In the genomic region with DNA sequence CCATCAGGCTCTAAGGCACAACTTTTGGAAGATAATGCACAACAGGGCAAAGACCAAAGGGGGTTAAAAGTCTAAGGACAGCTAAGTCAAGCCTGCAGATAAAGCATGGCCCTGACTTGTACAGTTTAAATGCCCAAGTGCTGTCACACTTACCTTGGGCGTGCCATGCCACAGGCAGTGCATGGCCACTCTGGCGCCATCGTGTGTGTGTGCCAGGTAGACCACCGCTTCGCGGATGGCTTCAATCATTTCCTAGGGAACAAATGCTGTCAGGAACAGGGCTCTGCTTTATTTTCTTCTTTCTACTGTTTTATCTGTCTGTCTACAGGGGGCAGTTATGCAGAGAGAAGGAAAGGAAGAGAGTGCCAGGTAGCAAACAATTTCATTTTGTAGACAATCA, we compare ENCODE assay signal across 11 cellular contexts. TPM values are rescaled to one million over a fixed set of nuclear protein-coding genes. Genes with fewer than 3 reads are reported as not detected.
DNase-seq lines count a peak whose midpoint lies in the region; ATAC-seq and TF ChIP-seq lines count a peak whose summit lies in the region.
"Had no signal": no experiment of that assay in that cellular context is flagged by ENCODE, and none has a peak within 500 bp of the region (broad histone marks: within the 10 kb centered on the region; RNA-seq: fewer than 3 reads in every experiment).

No MANE protein-coding gene starts in this region.

- peaks cover 1% of the 10 kb centered on the region for H3K4me1 ChIP-seq in mesenchymal stem cell (ENCODE audit: control insufficient read depth, insufficient read depth, low read depth, low read length)

- TF ChIP-seq CTCF in C4-2B (conservative IDR thresholded peaks at IDR 0.05) (peak; percentile 25), brain microvascular endothelial cell (IDR thresholded peaks at IDR 0.05; ENCODE audit: low read depth, low read length, missing control alignments) (peak; percentile 55)

- peak overlapping the region; percentile 52 for H4K91ac ChIP-seq in mesenchymal stem cell (ENCODE audit: low read length)

- 97% methylated on average over 6 of the region's 6 CpGs for WGBS in mesenchymal stem cell

- CTCF ChIA-PET in HEK293T (lab: Yijun Ruan, JAX) = no interaction called here

- no peak overlapping the region for H2BK5ac ChIP-seq in mesenchymal stem cell (ENCODE audit: low read depth, low read length, poor library complexity, severe bottlenecking)

- H3K9ac ChIP-seq in mesenchymal stem cell (ENCODE audit: low read length) = no peak overlapping the region

- no peak overlapping the region for H2BK15ac ChIP-seq in mesenchymal stem cell (ENCODE audit: low read depth, poor library complexity, severe bottlenecking)

- H3K4me2 ChIP-seq in mesenchymal stem cell (ENCODE audit: low read length, poor library complexity, severe bottlenecking) = no peak overlapping the region

- no peak overlapping the region for H2AK5ac ChIP-seq in mesenchymal stem cell (ENCODE audit: low read length, severe bottlenecking)

- no peak overlapping the region for H3K4ac ChIP-seq in mesenchymal stem cell (ENCODE audit: low read depth in 1 of 2, low read length in 2 of 2)

- H2BK120ac ChIP-seq in mesenchymal stem cell (ENCODE audit: low read depth, low read length) = no peak overlapping the region

- H4K8ac ChIP-seq in mesenchymal stem cell (ENCODE audit: low read length) = peak overlapping the region; percentile 64

- H3K36me3 ChIP-seq in brain microvascular endothelial cell (replicated peaks) = peaks cover 26% of the 10 kb centered on the region
- H3K36me3 ChIP-seq in mesenchymal stem cell (ENCODE audit: control insufficient read depth in 1 of 2, insufficient read depth in 2 of 2, low read depth in 1 of 2, low read length in 2 of 2) = peaks cover 17 to 92% of the 10 kb centered on the region in 2 experiments

- H2AFZ ChIP-seq in mesenchymal stem cell (ENCODE audit: low read depth, low read length) = no peak overlapping the region

- no peak overlapping the region for H3K4me3 ChIP-seq in brain microvascular endothelial cell (ENCODE audit: low read depth, low read length)
- H3K4me3 ChIP-seq in mesenchymal stem cell (ENCODE audit: insufficient read depth in 1 of 2, low read depth in 1 of 2, low read length in 2 of 2) = no peak overlapping the region

- H3K14ac ChIP-seq in mesenchymal stem cell (ENCODE audit: low read length in 2 of 2) = no peak overlapping the region

- POLR2A ChIA-PET in HEK293T (lab: Yijun Ruan, JAX) = no interaction called here

- in situ Hi-C loops in brain microvascular endothelial cell (cut with HindIII; ENCODE audit: low pct_ligation_motif_present, low sequenced_read_pairs) = no loop called here

- peaks cover 12% of the 10 kb centered on the region for H3K79me1 ChIP-seq in mesenchymal stem cell (replicated peaks; ENCODE audit: low read length, poor library complexity, severe bottlenecking)

- H2BK12ac ChIP-seq in mesenchymal stem cell (ENCODE audit: low read length in 2 of 2) = no peak overlapping the region

- DNase-seq in HEK293T (ENCODE audit: extremely low spot score) (peak; percentile 5), brain microvascular endothelial cell (no peak), mesenchymal stem cell (no peak)
- no peak for DNase-seq in effector CD4-positive, alpha-beta T cell
- DNase-seq in activated CD8-positive, alpha-beta memory T cell treated with anti-CD3 and anti-CD28 coated beads, Interleukin-2, amount 50 U/mL, for 48 hours = no peak
- DNase-seq in activated CD4-positive, CD25-positive, alpha-beta regulatory T cell (lab: John Stamatoyannopoulos, UW) = no peak
- DNase-seq: NCI-H526 treated with DMSO at 0.1 percent for 48 hours, substantia nigra had no signal

- H3K18ac ChIP-seq in mesenchymal stem cell (ENCODE audit: low read depth in 1 of 2, low read length in 2 of 2) = no peak overlapping the region

- H3K9me3 ChIP-seq in mesenchymal stem cell (ENCODE audit: control insufficient read depth, low read length) = no peaks in the 10 kb centered on the region

- H3K27me3 ChIP-seq in brain microvascular endothelial cell (replicated peaks) (no peaks in the 10 kb centered on the region), mesenchymal stem cell (ENCODE audit: control insufficient read depth in 1 of 2, insufficient read depth in 1 of 2, low read length in 2 of 2) (no peaks in the 10 kb centered on the region)

- no peak for ATAC-seq in HG03025 (IDR thresholded peaks at IDR 0.05; ENCODE audit: low FRiP score, unreplicated experiment)
- ATAC-seq: activated naive CD4-positive, alpha-beta T cell treated with anti-CD3 and anti-CD28 coated beads, Interleukin-2, amount 50 U/mL, for 72 hours had no signal

- peak overlapping the region in 1 of 2 experiments; percentile 72 for H3K23ac ChIP-seq in mesenchymal stem cell (ENCODE audit: low read length in 2 of 2)

- no peak overlapping the region for H3K27ac ChIP-seq in C4-2B
- no peak overlapping the region for H3K27ac ChIP-seq in brain microvascular endothelial cell
- H3K27ac ChIP-seq in mesenchymal stem cell (ENCODE audit: low read length, poor library complexity, severe bottlenecking) = no peak overlapping the region

TF ChIP-seq in HEK293T, 16 proteins besides CTCF, POLR2A, EP300 and RAD21:
- TF ChIP-seq FOXA1 (IDR thresholded peaks at IDR 0.05) (no peak), ELF4 (IDR thresholded peaks at IDR 0.05) (no peak), FOXK2 (IDR thresholded peaks at IDR 0.05) (no peak), FOXM1 (IDR thresholded peaks at IDR 0.05; ENCODE audit: borderline replicate concordance) (no peak), CTBP1 (IDR thresholded peaks at IDR 0.05; ENCODE audit: borderline replicate concordance) (no peak), BHLHE40 (IDR thresholded peaks at IDR 0.05; ENCODE audit: borderline replicate concordance) (no peak), L3MBTL2 (conservative IDR thresholded peaks at IDR 0.05) (no peak), HDGF (IDR thresholded peaks at IDR 0.05; ENCODE audit: borderline replicate concordance) (no peak), TARDBP (IDR thresholded peaks at IDR 0.05) (no peak), LEF1 (IDR thresholded peaks at IDR 0.05; ENCODE audit: borderline replicate concordance) (no peak), ARNT (IDR thresholded peaks at IDR 0.05) (no peak), SUZ12 (IDR thresholded peaks at IDR 0.05) (no peak), SP1 (IDR thresholded peaks at IDR 0.05) (no peak), NFRKB (IDR thresholded peaks at IDR 0.05) (no peak)
- TF ChIP-seq, protein P1, sequence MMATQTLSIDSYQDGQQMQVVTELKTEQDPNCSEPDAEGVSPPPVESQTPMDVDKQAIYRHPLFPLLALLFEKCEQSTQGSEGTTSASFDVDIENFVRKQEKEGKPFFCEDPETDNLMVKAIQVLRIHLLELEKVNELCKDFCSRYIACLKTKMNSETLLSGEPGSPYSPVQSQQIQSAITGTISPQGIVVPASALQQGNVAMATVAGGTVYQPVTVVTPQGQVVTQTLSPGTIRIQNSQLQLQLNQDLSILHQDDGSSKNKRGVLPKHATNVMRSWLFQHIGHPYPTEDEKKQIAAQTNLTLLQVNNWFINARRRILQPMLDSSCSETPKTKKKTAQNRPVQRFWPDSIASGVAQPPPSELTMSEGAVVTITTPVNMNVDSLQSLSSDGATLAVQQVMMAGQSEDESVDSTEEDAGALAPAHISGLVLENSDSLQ (IDR thresholded peaks at IDR 0.05) = no peak

RNA-seq across cellular contexts. Expression of gene PUM3, which starts 19.3 kb away (rescaled TPM):
- 44.9 TPM for polyA plus RNA-seq in mesenchymal stem cell (2013, experiment 1 of 2)
- polyA plus RNA-seq in mesenchymal stem cell (2013, experiment 2 of 2) = 43.3 TPM
